In the genomic region with DNA sequence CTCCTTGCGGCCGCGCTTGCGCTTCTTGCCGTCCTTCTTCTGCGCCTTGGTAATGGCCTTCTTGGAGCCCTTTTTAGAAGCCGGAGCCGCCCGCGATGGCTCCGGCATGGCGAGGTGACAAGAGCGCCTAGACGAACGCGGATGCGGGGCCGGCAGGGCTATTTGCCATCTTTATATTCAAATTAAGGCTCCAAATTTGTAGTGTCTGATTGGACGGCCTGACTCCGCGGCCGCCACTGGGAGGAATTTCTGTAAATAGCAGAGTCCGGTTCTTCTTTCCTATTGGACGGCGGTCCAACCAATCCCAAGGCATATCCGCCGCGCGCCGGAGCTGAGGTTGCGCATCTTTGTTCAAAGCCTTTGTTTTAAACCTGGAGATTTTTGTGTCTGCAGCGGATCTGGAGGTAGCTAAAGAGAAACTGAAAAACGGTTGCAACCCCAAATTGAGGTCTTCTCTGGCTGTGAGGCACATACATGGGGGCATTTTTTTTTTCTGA, we compare ENCODE assay signal across 8 cellular contexts. TPM values are rescaled to one million over a fixed set of nuclear protein-coding genes. Genes with fewer than 3 reads are reported as not detected.
DNase-seq lines count a peak whose midpoint lies in the region; ATAC-seq, FAIRE-seq and TF ChIP-seq lines count a peak whose summit lies in the region.

No MANE protein-coding gene starts in this region.

- H3K9me3 ChIP-seq in kidney (ENCODE audit: control insufficient read depth in 1 of 2, low read length in 2 of 2) (no peaks in the 10 kb centered on the region), WERI-Rb-1 (ENCODE audit: severe bottlenecking) (no peaks in the 10 kb centered on the region)

- no peaks in the 10 kb centered on the region for H3K27me3 Mint-ChIP-seq in central memory CD8-positive, alpha-beta T cell

- H3K4me1 Mint-ChIP-seq in central memory CD8-positive, alpha-beta T cell, result peaks cover 37% of the 10 kb centered on the region

- H3K9me3 Mint-ChIP-seq in central memory CD8-positive, alpha-beta T cell, result no peaks in the 10 kb centered on the region

- H3K4me3 ChIP-seq in kidney (ENCODE audit: low read length in 2 of 2) (peak overlapping the region in 1 of 2 donors; percentile 39), WERI-Rb-1 (ENCODE audit: low read depth, low read length) (no peak overlapping the region)

- peak overlapping the region; percentile 80 for H3K4me3 Mint-ChIP-seq in central memory CD8-positive, alpha-beta T cell

- H3K27ac Mint-ChIP-seq in central memory CD8-positive, alpha-beta T cell (ENCODE audit: low read depth), result peak overlapping the region; percentile 50

- H3K4me1 ChIP-seq in kidney (ENCODE audit: control insufficient read depth in 1 of 2, insufficient read depth in 1 of 2, low read depth in 1 of 2, low read length in 2 of 2), result peaks cover 0 to 5% of the 10 kb centered on the region in 2 donors

- intact Hi-C loops in kidney (cut with DNase I), result no loop called here

- no peaks in the 10 kb centered on the region for H3K27me3 ChIP-seq in WERI-Rb-1 (ENCODE audit: insufficient read depth, low read depth, severe bottlenecking)

- FAIRE-seq in kidney (lab: Jason Lieb, UNC), result no peak

- peak; percentile 75 for ATAC-seq in GM21825 (IDR thresholded peaks at IDR 0.05; ENCODE audit: unreplicated experiment)
- ATAC-seq in activated CD4-positive, CD25-positive, alpha-beta regulatory T cell treated with anti-CD3 and anti-CD28 coated beads, Interleukin-2, amount 50 U/mL, for 24 hours, result peak; percentile 93 to 94
- ATAC-seq in central memory CD8-positive, alpha-beta T cell (replicated peaks; ENCODE audit: extremely low read depth, poor library complexity, severe bottlenecking), result peak; percentile 93

- H3K27ac ChIP-seq in kidney (ENCODE audit: low read depth in 2 of 2, low read length in 2 of 2), result no peak overlapping the region
- no peak overlapping the region for H3K27ac ChIP-seq in WERI-Rb-1

- DNase-seq in ELF-1 (ENCODE audit: low read depth, low spot score) (peak; percentile 95), NCI-H1105 treated with DMSO at 0.1 percent for 48 hours (lab: John Stamatoyannopoulos, UW) (peak; percentile 90), kidney (peak; percentile 87), WERI-Rb-1 (no peak)
- peak; percentile 71 to 82 for DNase-seq in central memory CD8-positive, alpha-beta T cell (ENCODE audit: low spot score in 2 of 2)
- DNase-seq in stimulated activated CD4-positive, alpha-beta T cell treated with anti-CD3 and anti-CD28 coated beads, Interleukin-2, amount 100 ng/mL, for 4 hours (ENCODE audit: low read depth), result peak; percentile 74

- H3K9ac ChIP-seq in kidney (ENCODE audit: low read length in 2 of 2), result no peak overlapping the region

- H3K36me3 Mint-ChIP-seq in central memory CD8-positive, alpha-beta T cell (ENCODE audit: insufficient read depth), result peaks cover 2% of the 10 kb centered on the region

- no peak for TF ChIP-seq CTCF in kidney (IDR thresholded peaks at IDR 0.05; ENCODE audit: borderline replicate concordance, extremely low read depth, insufficient read depth)
- TF ChIP-seq CTCF in WERI-Rb-1 (IDR thresholded peaks at IDR 0.05; ENCODE audit: low read depth, low read length), result no peak

- H3K36me3 ChIP-seq in kidney (ENCODE audit: control insufficient read depth in 1 of 2, insufficient read depth in 2 of 2, low read length in 2 of 2), result no peaks in the 10 kb centered on the region
- H3K36me3 ChIP-seq in WERI-Rb-1, result no peaks in the 10 kb centered on the region

RNA-seq across cellular contexts. Expression of a gene that starts 22.6 kb away (rescaled TPM):
- 137 TPM for total RNA-seq in kidney
- 85.2 TPM for polyA plus RNA-seq in kidney (ENCODE audit: insufficient read depth, low read depth, low replicate concordance)

RNA-seq across cellular contexts. Expression of a gene that starts 47.9 kb away (rescaled TPM):
- 6.5 TPM for total RNA-seq in kidney
- polyA plus RNA-seq in kidney (ENCODE audit: insufficient read depth, low read depth, low replicate concordance), result 1.3 TPM

RNA-seq across cellular contexts. Expression of a gene that starts 57.9 kb away (rescaled TPM):
- 24.2 TPM for total RNA-seq in kidney
- 10.9 TPM for polyA plus RNA-seq in kidney (ENCODE audit: insufficient read depth, low read depth, low replicate concordance)
